Comparison of ENCODE assay signal across 2 cellular contexts in genomic region chr10:79230563-79231249, GRCh38.
TF ChIP-seq lines count a peak whose summit lies in the region.

No MANE protein-coding gene starts in this region.

TF ChIP-seq in IMR-90, 13 proteins besides CTCF, POLR2A, EP300 and RAD21:
- TF ChIP-seq MAFK (IDR thresholded peaks at IDR 0.05; ENCODE audit: low read depth, low read length) (no peak), FOS (IDR thresholded peaks at IDR 0.05; ENCODE audit: low read depth, low read length) (no peak), RCOR1 (IDR thresholded peaks at IDR 0.05; ENCODE audit: insufficient replicate concordance, low read length) (no peak), BHLHE40 (IDR thresholded peaks at IDR 0.05; ENCODE audit: low read depth, low read length) (no peak), MAZ (IDR thresholded peaks at IDR 0.05; ENCODE audit: borderline replicate concordance, low read depth, low read length) (no peak), RFX5 (IDR thresholded peaks at IDR 0.05; ENCODE audit: low read depth, low read length) (no peak), CHD1 (IDR thresholded peaks at IDR 0.05; ENCODE audit: low read depth, low read length) (no peak), NFE2L2 (IDR thresholded peaks at IDR 0.05; ENCODE audit: low read depth, low read length) (no peak), MXI1 (IDR thresholded peaks at IDR 0.05; ENCODE audit: borderline replicate concordance, low read depth, low read length) (no peak), SMC3 (IDR thresholded peaks at IDR 0.05; ENCODE audit: low read depth, low read length) (no peak), USF2 (IDR thresholded peaks at IDR 0.05; ENCODE audit: low read depth, low read length) (no peak), CEBPB (IDR thresholded peaks at IDR 0.05; ENCODE audit: low read depth, low read length) (no peak)
- TF ChIP-seq, protein P1, sequence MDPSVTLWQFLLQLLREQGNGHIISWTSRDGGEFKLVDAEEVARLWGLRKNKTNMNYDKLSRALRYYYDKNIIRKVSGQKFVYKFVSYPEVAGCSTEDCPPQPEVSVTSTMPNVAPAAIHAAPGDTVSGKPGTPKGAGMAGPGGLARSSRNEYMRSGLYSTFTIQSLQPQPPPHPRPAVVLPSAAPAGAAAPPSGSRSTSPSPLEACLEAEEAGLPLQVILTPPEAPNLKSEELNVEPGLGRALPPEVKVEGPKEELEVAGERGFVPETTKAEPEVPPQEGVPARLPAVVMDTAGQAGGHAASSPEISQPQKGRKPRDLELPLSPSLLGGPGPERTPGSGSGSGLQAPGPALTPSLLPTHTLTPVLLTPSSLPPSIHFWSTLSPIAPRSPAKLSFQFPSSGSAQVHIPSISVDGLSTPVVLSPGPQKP (IDR thresholded peaks at IDR 0.05; ENCODE audit: borderline replicate concordance, low read depth, low read length), result no peak

TF ChIP-seq in GM12878, 131 proteins besides CTCF, POLR2A, EP300 and RAD21:
- TF ChIP-seq ZNF217 (IDR thresholded peaks at IDR 0.05) (no peak), EED (IDR thresholded peaks at IDR 0.05; ENCODE audit: low read depth) (0 out of 2 replicates have a peak, but pooled peaks have one; percentile 4)
